Comparison of ENCODE assay signal across 1 cellular context in genomic region chr6:16001158-16001557, GRCh38.
TF ChIP-seq lines count a peak whose summit lies in the region.

No MANE protein-coding gene starts in this region.

TF ChIP-seq in K562, 482 proteins besides CTCF, POLR2A, EP300 and RAD21 (continued from another document and continues in another):
- TF ChIP-seq HINFP (tag; conservative IDR thresholded peaks at IDR 0.05; ENCODE audit: low read depth) = no peak
- TF ChIP-seq MAFK (IDR thresholded peaks at IDR 0.05; ENCODE audit: low read length) = peak; percentile 56; the same call in 1 of the 2 replicates
- TF ChIP-seq DPF2 (IDR thresholded peaks at IDR 0.05) = peak; percentile 28; the same call in 1 of the 2 replicates
- no peak for TF ChIP-seq SIRT6 (IDR thresholded peaks at IDR 0.05; ENCODE audit: low read depth, low read length)
- TF ChIP-seq, protein P1, sequence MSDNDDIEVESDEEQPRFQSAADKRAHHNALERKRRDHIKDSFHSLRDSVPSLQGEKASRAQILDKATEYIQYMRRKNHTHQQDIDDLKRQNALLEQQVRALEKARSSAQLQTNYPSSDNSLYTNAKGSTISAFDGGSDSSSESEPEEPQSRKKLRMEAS (CRISPR knock-in tag; IDR thresholded peaks at IDR 0.05) = no peak
- no peak for TF ChIP-seq ZNF639 (CRISPR knock-in tag; conservative IDR thresholded peaks at IDR 0.05 in 1 of 2, IDR thresholded peaks at IDR 0.05 in 1 of 2)
- no peak for TF ChIP-seq ZNF239 (CRISPR knock-in tag; IDR thresholded peaks at IDR 0.05)
- no peak for TF ChIP-seq REST (CRISPR knock-in tag; IDR thresholded peaks at IDR 0.05; ENCODE audit: low read depth)
- TF ChIP-seq NR2F6 (CRISPR knock-in tag; IDR thresholded peaks at IDR 0.05) = no peak
- TF ChIP-seq CHD2 (IDR thresholded peaks at IDR 0.05; ENCODE audit: low read depth, low read length) = no peak
- no peak for TF ChIP-seq ZMIZ1 (IDR thresholded peaks at IDR 0.05; ENCODE audit: low read depth in 2 of 2, low read length in 2 of 2)
- TF ChIP-seq, protein P2, sequence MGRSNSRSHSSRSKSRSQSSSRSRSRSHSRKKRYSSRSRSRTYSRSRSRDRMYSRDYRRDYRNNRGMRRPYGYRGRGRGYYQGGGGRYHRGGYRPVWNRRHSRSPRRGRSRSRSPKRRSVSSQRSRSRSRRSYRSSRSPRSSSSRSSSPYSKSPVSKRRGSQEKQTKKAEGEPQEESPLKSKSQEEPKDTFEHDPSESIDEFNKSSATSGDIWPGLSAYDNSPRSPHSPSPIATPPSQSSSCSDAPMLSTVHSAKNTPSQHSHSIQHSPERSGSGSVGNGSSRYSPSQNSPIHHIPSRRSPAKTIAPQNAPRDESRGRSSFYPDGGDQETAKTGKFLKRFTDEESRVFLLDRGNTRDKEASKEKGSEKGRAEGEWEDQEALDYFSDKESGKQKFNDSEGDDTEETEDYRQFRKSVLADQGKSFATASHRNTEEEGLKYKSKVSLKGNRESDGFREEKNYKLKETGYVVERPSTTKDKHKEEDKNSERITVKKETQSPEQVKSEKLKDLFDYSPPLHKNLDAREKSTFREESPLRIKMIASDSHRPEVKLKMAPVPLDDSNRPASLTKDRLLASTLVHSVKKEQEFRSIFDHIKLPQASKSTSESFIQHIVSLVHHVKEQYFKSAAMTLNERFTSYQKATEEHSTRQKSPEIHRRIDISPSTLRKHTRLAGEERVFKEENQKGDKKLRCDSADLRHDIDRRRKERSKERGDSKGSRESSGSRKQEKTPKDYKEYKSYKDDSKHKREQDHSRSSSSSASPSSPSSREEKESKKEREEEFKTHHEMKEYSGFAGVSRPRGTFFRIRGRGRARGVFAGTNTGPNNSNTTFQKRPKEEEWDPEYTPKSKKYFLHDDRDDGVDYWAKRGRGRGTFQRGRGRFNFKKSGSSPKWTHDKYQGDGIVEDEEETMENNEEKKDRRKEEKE (IDR thresholded peaks at IDR 0.05; ENCODE audit: borderline replicate concordance in 1 of 2, control insufficient read depth in 1 of 2, low read depth in 2 of 2, low read length in 1 of 2) = no peak
- TF ChIP-seq PHTF2 (CRISPR knock-in tag; IDR thresholded peaks at IDR 0.05) = no peak
- no peak for TF ChIP-seq ZFP36 (IDR thresholded peaks at IDR 0.05; ENCODE audit: low read depth, low read length, partially characterized antibody)
- no peak for TF ChIP-seq ZNF384 (IDR thresholded peaks at IDR 0.05; ENCODE audit: low read depth, low read length)
- TF ChIP-seq NR2C2 (CRISPR knock-in tag; IDR thresholded peaks at IDR 0.05) = no peak
- no peak for TF ChIP-seq NR2C2 (tag; IDR thresholded peaks at IDR 0.05)
- TF ChIP-seq RNF2 (IDR thresholded peaks at IDR 0.05) = no peak
- TF ChIP-seq PKNOX1 (IDR thresholded peaks at IDR 0.05) = peak; percentile 97
- no peak for TF ChIP-seq ZNF644 (tag; IDR thresholded peaks at IDR 0.05; ENCODE audit: low read depth)
- no peak for TF ChIP-seq E2F4 (CRISPR knock-in tag; IDR thresholded peaks at IDR 0.05; ENCODE audit: low read depth)
- no peak for TF ChIP-seq ZNF609 (CRISPR knock-in tag; IDR thresholded peaks at IDR 0.05; ENCODE audit: borderline replicate concordance)
- TF ChIP-seq, protein P3, sequence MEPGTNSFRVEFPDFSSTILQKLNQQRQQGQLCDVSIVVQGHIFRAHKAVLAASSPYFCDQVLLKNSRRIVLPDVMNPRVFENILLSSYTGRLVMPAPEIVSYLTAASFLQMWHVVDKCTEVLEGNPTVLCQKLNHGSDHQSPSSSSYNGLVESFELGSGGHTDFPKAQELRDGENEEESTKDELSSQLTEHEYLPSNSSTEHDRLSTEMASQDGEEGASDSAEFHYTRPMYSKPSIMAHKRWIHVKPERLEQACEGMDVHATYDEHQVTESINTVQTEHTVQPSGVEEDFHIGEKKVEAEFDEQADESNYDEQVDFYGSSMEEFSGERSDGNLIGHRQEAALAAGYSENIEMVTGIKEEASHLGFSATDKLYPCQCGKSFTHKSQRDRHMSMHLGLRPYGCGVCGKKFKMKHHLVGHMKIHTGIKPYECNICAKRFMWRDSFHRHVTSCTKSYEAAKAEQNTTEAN (CRISPR knock-in tag; IDR thresholded peaks at IDR 0.05) = no peak
- no peak for TF ChIP-seq KAT7 (CRISPR knock-in tag; IDR thresholded peaks at IDR 0.05; ENCODE audit: borderline replicate concordance)
- no peak for TF ChIP-seq ATF4 (CRISPR knock-in tag; IDR thresholded peaks at IDR 0.05)
- TF ChIP-seq ARHGAP35 (IDR thresholded peaks at IDR 0.05; ENCODE audit: partially characterized antibody) = no peak
- TF ChIP-seq TFAM (CRISPR knock-in tag; conservative IDR thresholded peaks at IDR 0.05) = no peak
- TF ChIP-seq CHD4 (IDR thresholded peaks at IDR 0.05; ENCODE audit: insufficient read depth, insufficient replicate concordance, low read depth, low read length, poor library complexity, severe bottlenecking) = no peak
